Comparison of ENCODE assay signal across 19 cellular contexts in genomic region chr12:49583361-49584094, GRCh38. TPM values are rescaled to one million over a fixed set of nuclear protein-coding genes. Genes with fewer than 3 reads are reported as not detected.
A peak's percentile ranks its signal among the peaks of the same experiment; 100 is the strongest.
DNase-seq lines count a peak whose midpoint lies in the region; ATAC-seq and TF ChIP-seq lines count a peak whose summit lies in the region.
"Had no signal": no experiment of that assay in that cellular context is flagged by ENCODE, and none has a peak within 500 bp of the region (broad histone marks: within the 10 kb centered on the region; RNA-seq: fewer than 3 reads in every experiment).

No MANE protein-coding gene starts in this region.

- 0 out of 2 replicates have a peak, but pooled peaks cover 4% of the 10 kb centered on the region for H3K79me2 ChIP-seq in PC-9 (ENCODE audit: low read depth)

- WGBS in heart left ventricle, 4 donors = 61 to 72% (median 68%) methylated on average over 13 of the region's 13 CpGs

- TF ChIP-seq CTCF in heart left ventricle (IDR thresholded peaks at IDR 0.05) (no peak), PC-9 (conservative IDR thresholded peaks at IDR 0.05) (no peak)

- intact Hi-C loops in heart left ventricle (cut with DNase I) (loop anchor here in 8 of 10 donors (2.0 to 5.0 kb wide), 5 partner anchors 36 to 226 kb away; partner anchors contain the start of genes PRPF40B (in 3 of the 8) and SPATS2 (in 1 of the 8)), PC-9 (cut with micrococcal nuclease; ENCODE audit: unreplicated experiment) (no loop called here)

- CTCF ChIA-PET in PC-9 (lab: Charles Lee) = no interaction called here

- H3K27ac ChIP-seq in BLaER1 treated with 17β-estradiol and CSF1 and Interleukin-3, amounts not matched to agents 10 nM and 100 nM = peak overlapping the region in 2 of 11 experiments; percentile 60 to 68; a peak in 2 of 22 replicates
- H3K27ac ChIP-seq in heart left ventricle = peak overlapping the region in 10 of 12 donors; percentile 8 to 77 (median 40)
- no peak overlapping the region for H3K27ac ChIP-seq in PC-9
- H3K27ac ChIP-seq: ascending aorta, lower lobe of right lung had no signal

- H4K20me1 ChIP-seq in BLaER1 treated with 17β-estradiol and CSF1 and Interleukin-3, amounts not matched to agents 10 nM and 100 nM = peaks cover 0 to 39% (median 21%) of the 10 kb centered on the region in 11 experiments; a peak in 19 of 22 replicates
- H4K20me1 ChIP-seq in PC-9 (ENCODE audit: insufficient read depth) = peaks cover 8% of the 10 kb centered on the region; the same call in 1 of the 2 replicates

- no peaks in the 10 kb centered on the region for H3K27me3 ChIP-seq in BLaER1 treated with 17β-estradiol and CSF1 and Interleukin-3, amounts not matched to agents 10 nM and 100 nM
- no peaks in the 10 kb centered on the region for H3K27me3 ChIP-seq in adipocyte (replicated peaks; ENCODE audit: control insufficient read depth, insufficient read depth, low read length)
- H3K27me3 ChIP-seq in heart left ventricle = no peaks in the 10 kb centered on the region
- no peaks in the 10 kb centered on the region for H3K27me3 ChIP-seq in PC-9 (ENCODE audit: insufficient read depth, low read depth)
- H3K27me3 ChIP-seq: ascending aorta, BE2C had no signal

- H3K36me3 ChIP-seq in BLaER1 treated with 17β-estradiol and CSF1 and Interleukin-3, amounts not matched to agents 10 nM and 100 nM = peaks cover 0 to 37% (median 20%) of the 10 kb centered on the region in 11 experiments; a peak in 16 of 22 replicates
- no peaks in the 10 kb centered on the region for H3K36me3 ChIP-seq in adipocyte (ENCODE audit: control insufficient read depth, insufficient read depth, low read length, severe bottlenecking)
- peaks cover 0 to 3% (median 0%) of the 10 kb centered on the region in 9 donors for H3K36me3 ChIP-seq in heart left ventricle
- H3K36me3 ChIP-seq in PC-9 (ENCODE audit: low read depth) = no peaks in the 10 kb centered on the region

- peak overlapping the region in 2 of 11 experiments; percentile 63 to 71; a peak in 1 of 22 replicates for H3K9ac ChIP-seq in BLaER1 treated with 17β-estradiol and CSF1 and Interleukin-3, amounts not matched to agents 10 nM and 100 nM
- H3K9ac ChIP-seq in adipocyte (ENCODE audit: low read length) = peak overlapping the region; percentile 37

- ATAC-seq in heart left ventricle = peak in 2 of 4 donors; percentile 6 to 14
- no peak for ATAC-seq in HG03460 (IDR thresholded peaks at IDR 0.05; ENCODE audit: unreplicated experiment)
- ATAC-seq: activated T-cell treated with anti-CD3 and anti-CD28 coated beads, Interleukin-2, amount 50 U/mL, for 72 hours; lower lobe of right lung had no signal

- no peaks in the 10 kb centered on the region for H3K9me3 ChIP-seq in BLaER1 treated with 17β-estradiol and CSF1 and Interleukin-3, amounts not matched to agents 10 nM and 100 nM (replicated peaks in 1 of 11)
- H3K9me3 ChIP-seq in adipocyte (ENCODE audit: control insufficient read depth, low read length) = no peaks in the 10 kb centered on the region
- no peaks in the 10 kb centered on the region for H3K9me3 ChIP-seq in heart left ventricle
- no peaks in the 10 kb centered on the region for H3K9me3 ChIP-seq in PC-9 (ENCODE audit: insufficient read depth, low read depth)
- H3K9me3 ChIP-seq: ascending aorta, BE2C, lower lobe of right lung had no signal

- H3K4me2 ChIP-seq in BLaER1 treated with 17β-estradiol and CSF1 and Interleukin-3, amounts not matched to agents 10 nM and 100 nM = peak overlapping the region in 10 of 11 experiments; percentile 77 to 91 (median 84); a peak in 18 of 22 replicates
- no peak overlapping the region for H3K4me2 ChIP-seq in PC-9

- POLR2A ChIA-PET in PC-9 (lab: Charles Lee; ENCODE audit: unreplicated experiment) = interaction anchor here (0.6 to 0.7 kb wide), 2 partner anchors 96 to 121 kb away, joined by 6 read pairs; no protein-coding TSS in a partner anchor

- no peak for TF ChIP-seq POLR2A in heart left ventricle (IDR thresholded peaks at IDR 0.05)

- peaks cover 5% of the 10 kb centered on the region; the same call in 1 of the 2 replicates for H3F3A ChIP-seq in PC-9 (ENCODE audit: insufficient read depth, low read depth)

- BruUV-seq in PC-9 (replicated peaks; lab: Mats Ljungman, UMichigan) = no TSS peak

- DNase-seq in adipocyte (ENCODE audit: low read depth) (peak; percentile 19), heart left ventricle (no peak), putamen (ENCODE audit: low spot score) (peak; percentile 12), PC-9 (no peak), OCI-M2 (lab: John Stamatoyannopoulos, UW; ENCODE audit: unreplicated experiment) (no peak), NCI-H1092 (lab: John Stamatoyannopoulos, UW) (no peak)
- DNase-seq: activated CD4-positive, alpha-beta T cell treated with anti-CD3 and anti-CD28 coated beads, Interleukin-2, amount 50 U/mL, for 1 hour; activated T-cell treated with anti-CD3 and anti-CD28 coated beads, Interleukin-2, amount 50 U/mL, for 72 hours; BE2C; DMS79 treated with DMSO at 0.1 percent for 48 hours; effector CD8-positive, alpha-beta T cell; HCEC 1CT; lower lobe of right lung; NCI-H2081; stimulated activated CD4-positive, alpha-beta T cell treated with anti-CD3 and anti-CD28 coated beads, Interleukin-12 subunit alpha, Interleukin-12 subunit beta, amount 100 ng/mL, for 4 hours had no signal

- H2AFZ ChIP-seq in PC-9 = no peak overlapping the region

- H3K4me1 ChIP-seq in BLaER1 treated with 17β-estradiol and CSF1 and Interleukin-3, amounts not matched to agents 10 nM and 100 nM = peaks cover 33 to 59% (median 50%) of the 10 kb centered on the region in 10 experiments
- H3K4me1 ChIP-seq in adipocyte (ENCODE audit: control insufficient read depth, insufficient read depth, low read length) = peaks cover 27% of the 10 kb centered on the region
- peaks cover 0 to 63% (median 34%) of the 10 kb centered on the region in 12 donors for H3K4me1 ChIP-seq in heart left ventricle
- no peaks in the 10 kb centered on the region for H3K4me1 ChIP-seq in PC-9 (replicated peaks; ENCODE audit: insufficient read depth)
- H3K4me1 ChIP-seq: ascending aorta had no signal

- no peaks in the 10 kb centered on the region for H3K9me2 ChIP-seq in PC-9 (ENCODE audit: insufficient read depth)

- no peak overlapping the region for H3K4me3 ChIP-seq in BLaER1 treated with 17β-estradiol and CSF1 and Interleukin-3, amounts not matched to agents 10 nM and 100 nM
- H3K4me3 ChIP-seq in adipocyte (ENCODE audit: low read length) (no peak overlapping the region), heart left ventricle (no peak overlapping the region), PC-9 (no peak overlapping the region)
- H3K4me3 ChIP-seq: ascending aorta, lower lobe of right lung had no signal

RNA-seq across cellular contexts. Expression of gene MCRS1, which starts 15.6 kb away (rescaled TPM):
- total RNA-seq in heart left ventricle (100 to 1,000 TPM in 3 of 9 donors, 10 to 100 TPM in 6; 70.0 to 122 (median 88.3) TPM), PC-9 (2021) (66.9 and 71.5 TPM in 2 replicates)
- polyA plus RNA-seq in heart left ventricle = 10 to 100 TPM; 64.2 to 80.3 TPM

RNA-seq across cellular contexts. Expression of gene FAM186B, which starts 21.9 kb away (rescaled TPM):
- total RNA-seq in heart left ventricle = under 1 TPM; 0.23 to 0.78 (median 0.48) TPM
- under 1 TPM; 0.17 to 0.30 TPM for polyA plus RNA-seq in heart left ventricle
- 1.3 and 1.7 TPM in 2 replicates for total RNA-seq in PC-9 (2021)
- total RNA-seq: ascending aorta, temporal lobe had no signal

RNA-seq across cellular contexts. Expression of gene PRPF40B, which starts 39.8 kb away (rescaled TPM):
- 10 to 100 TPM; 12.7 to 25.5 (median 20.9) TPM for total RNA-seq in heart left ventricle
- polyA plus RNA-seq in heart left ventricle = 10 to 100 TPM; 12.0 to 21.1 TPM
- total RNA-seq in PC-9 (2021) = 27.5 and 28.9 TPM in 2 replicates

RNA-seq across cellular contexts. Expression of gene KCNH3, which starts 44.7 kb away (rescaled TPM):
- total RNA-seq in heart left ventricle (1 to 10 TPM in 3 of 9 donors, under 1 TPM in 6; 0.19 to 2.2 (median 0.40) TPM), PC-9 (2021) (not detected in 2 replicates)
- under 1 TPM; 0.14 to 0.42 TPM for polyA plus RNA-seq in heart left ventricle
- total RNA-seq: ascending aorta had no signal

Comparison
In these comparisons a context has a peak if more than half of its experiments do, and no peak if none do; other contexts are left out.
1. DNase-seq: peak in adipocyte (single experiment) and putamen (single experiment); none in heart left ventricle (0 of 5), PC-9 (0 of 2), OCI-M2 (single experiment) and NCI-H1092 (single experiment).